Comparison of ENCODE assay signal across 21 cellular contexts in genomic region chr15:62094398-62094797, GRCh38. TPM values are rescaled to one million over a fixed set of nuclear protein-coding genes. Genes with fewer than 3 reads are reported as not detected.
"Had no signal": no experiment of that assay in that cellular context is flagged by ENCODE, and none has a peak within 500 bp of the region (broad histone marks: within the 10 kb centered on the region; RNA-seq: fewer than 3 reads in every experiment).

No MANE protein-coding gene starts in this region.

- H3K4me1 Mint-ChIP-seq: naive thymus-derived CD8-positive, alpha-beta T cell; stimulated activated memory B cell treated with anti-CD40 and anti-IgM and Interleukin-4, amounts not matched to agents 10 μg/mL and 1 μg/mL and 100 μg/mL, for 72 hours; WTC11 had no signal

- H3K27ac Mint-ChIP-seq: activated CD8-positive, alpha-beta T cell treated with anti-CD3 and anti-CD28 coated beads for 36 hours; activated naive CD4-positive, alpha-beta T cell treated with anti-CD3 and anti-CD28 coated beads, Interleukin-2, amount 50 U/mL, for 72 hours; stimulated activated memory B cell treated with anti-CD40 and anti-IgM and Interleukin-4, amounts not matched to agents 10 μg/mL and 1 μg/mL and 100 μg/mL, for 72 hours; WTC11 had no signal

- ATAC-seq: activated CD8-positive, alpha-beta T cell treated with anti-CD3 and anti-CD28 coated beads for 36 hours; activated naive CD4-positive, alpha-beta T cell treated with anti-CD3 and anti-CD28 coated beads, Interleukin-2, amount 50 U/mL, for 72 hours; naive thymus-derived CD8-positive, alpha-beta T cell; stimulated activated memory B cell treated with anti-CD40 and anti-IgM and Interleukin-4, amounts not matched to agents 10 μg/mL and 1 μg/mL and 100 μg/mL, for 72 hours; WTC11 had no signal

- H3K9me3 Mint-ChIP-seq: activated CD8-positive, alpha-beta T cell treated with anti-CD3 and anti-CD28 coated beads for 36 hours; activated naive CD4-positive, alpha-beta T cell treated with anti-CD3 and anti-CD28 coated beads, Interleukin-2, amount 50 U/mL, for 72 hours; naive thymus-derived CD8-positive, alpha-beta T cell; stimulated activated memory B cell treated with anti-CD40 and anti-IgM and Interleukin-4, amounts not matched to agents 10 μg/mL and 1 μg/mL and 100 μg/mL, for 72 hours; WTC11 had no signal

- DNase-seq: activated CD4-positive, alpha-beta T cell treated with anti-CD3 and anti-CD28 coated beads for 48 hours; activated CD8-positive, alpha-beta memory T cell treated with anti-CD3 and anti-CD28 coated beads, Interleukin-2, amount 50 U/mL, for 4 hours; activated CD8-positive, alpha-beta T cell treated with anti-CD3 and anti-CD28 coated beads for 36 hours; activated gamma-delta T cell; activated T-cell treated with anti-CD3 and anti-CD28 coated beads, Interleukin-2, amount 50 U/mL, for 48 hours; dorsolateral prefrontal cortex; esophagus squamous epithelium; hypothalamus; kidney; left ventricle myocardium inferior; mesenchymal stem cell; naive thymus-derived CD8-positive, alpha-beta T cell; stimulated activated CD4-positive, alpha-beta T cell treated with anti-CD3 and anti-CD28 coated beads, Interleukin-12 subunit alpha, Interleukin-12 subunit beta, amount 100 ng/mL, for 4 hours; stimulated activated CD4-positive, alpha-beta T cell treated with anti-CD3 and anti-CD28 coated beads, Interleukin-2, amount 100 ng/mL, for 24 hours; substantia nigra; transverse colon had no signal

- H3K4me3 Mint-ChIP-seq: activated CD8-positive, alpha-beta T cell treated with anti-CD3 and anti-CD28 coated beads for 36 hours; naive thymus-derived CD8-positive, alpha-beta T cell; stimulated activated memory B cell treated with anti-CD40 and anti-IgM and Interleukin-4, amounts not matched to agents 10 μg/mL and 1 μg/mL and 100 μg/mL, for 72 hours; WTC11 had no signal

- H3K36me3 Mint-ChIP-seq: activated naive CD4-positive, alpha-beta T cell treated with anti-CD3 and anti-CD28 coated beads, Interleukin-2, amount 50 U/mL, for 72 hours; naive thymus-derived CD8-positive, alpha-beta T cell; stimulated activated memory B cell treated with anti-CD40 and anti-IgM and Interleukin-4, amounts not matched to agents 10 μg/mL and 1 μg/mL and 100 μg/mL, for 72 hours; WTC11 had no signal

RNA-seq across cellular contexts. Expression of gene C2CD4A, which starts 27.6 kb away (rescaled TPM):
- total RNA-seq: fibroblast of villous mesenchyme; left ventricle myocardium inferior; naive thymus-derived CD8-positive, alpha-beta T cell; T-helper 1 cell treated with Interleukin-12 subunit alpha and Interleukin-12 subunit beta and Interleukin-4 antibody, amounts not matched to agents 30 ng/mL and 1 ng/mL, for 36 hours had no signal
- polyA plus RNA-seq: naive thymus-derived CD8-positive, alpha-beta T cell had no signal
